8 cellular contexts compared by ENCODE assay signal in the genomic region with DNA sequence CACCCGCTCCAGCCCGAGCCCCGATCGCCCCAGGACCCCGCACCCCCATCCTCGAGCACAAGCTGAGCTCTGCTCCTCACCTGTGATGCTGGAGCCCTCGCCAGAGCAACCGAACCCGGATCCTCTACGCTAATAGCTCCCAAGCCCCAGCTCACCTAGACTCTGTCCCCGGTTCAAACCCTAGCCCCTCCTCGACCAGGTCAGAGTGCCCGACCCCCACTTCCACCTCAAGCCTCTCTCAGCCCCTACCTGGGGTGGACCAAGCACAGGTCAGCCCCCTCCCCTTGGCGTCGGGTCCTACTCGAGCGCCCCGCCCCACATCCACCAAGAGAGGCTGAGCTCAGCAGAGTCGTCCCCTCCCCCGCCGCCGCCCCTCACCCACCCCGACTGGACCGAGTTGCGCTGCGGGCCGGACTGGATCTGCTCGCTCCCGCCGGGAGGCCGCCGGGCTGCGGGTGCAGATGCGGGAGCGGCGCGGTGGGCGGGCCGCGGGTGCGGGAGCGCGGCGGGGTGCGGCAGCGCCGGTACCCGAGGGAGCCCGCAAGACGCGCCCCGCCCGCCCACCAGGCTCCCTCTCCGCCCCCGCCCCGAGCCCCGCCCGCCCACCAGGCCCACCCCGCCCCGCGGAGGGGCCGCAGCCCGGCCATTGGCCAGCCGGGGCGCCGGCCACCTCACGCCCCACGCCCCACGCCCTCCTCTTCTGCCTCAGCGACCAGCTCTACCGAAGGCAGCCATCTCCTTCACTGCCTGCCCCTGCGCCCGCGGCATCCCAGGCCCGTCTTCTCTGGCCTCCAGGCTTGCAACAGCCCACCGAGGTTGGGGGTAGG. TPM values are rescaled to one million over a fixed set of nuclear protein-coding genes. Genes with fewer than 3 reads are reported as not detected.
DNase-seq lines count a peak whose midpoint lies in the region; ATAC-seq and TF ChIP-seq lines count a peak whose summit lies in the region.

No MANE protein-coding gene starts in this region.

- no peak for ATAC-seq in GM18907 (IDR thresholded peaks at IDR 0.05; ENCODE audit: unreplicated experiment)

- peak overlapping the region; percentile 92 to 95 (median 93) for H3K4me3 Mint-ChIP-seq in brain

- H3K4me1 Mint-ChIP-seq in brain = peaks cover 54% of the 10 kb centered on the region

- H3K4me1 ChIP-seq in HUES48 (ENCODE audit: control insufficient read depth, insufficient read depth, low read length) = peaks cover 19% of the 10 kb centered on the region
- H3K4me1 ChIP-seq in skeletal muscle tissue (ENCODE audit: control insufficient read depth in 3 of 3, insufficient read depth in 3 of 3, low read length in 3 of 3) = peaks cover 10 to 14% (median 12%) of the 10 kb centered on the region in 3 donors

- H3K27me3 ChIP-seq in HUES48 (ENCODE audit: control insufficient read depth, insufficient read depth, low read length) = peaks cover 29% of the 10 kb centered on the region
- H3K27me3 ChIP-seq in skeletal muscle tissue (ENCODE audit: control insufficient read depth in 3 of 3, insufficient read depth in 3 of 3, low read length in 3 of 3) = peaks cover 18 to 44% (median 27%) of the 10 kb centered on the region in 3 donors

- peak overlapping the region; percentile 63 to 97 (median 90) for H3K27ac Mint-ChIP-seq in brain

- H3K27me3 Mint-ChIP-seq in brain = peaks cover 18% of the 10 kb centered on the region

- H3K9me3 Mint-ChIP-seq in brain = no peaks in the 10 kb centered on the region

- H3K9me3 ChIP-seq in HUES48 (ENCODE audit: control insufficient read depth, insufficient read depth, low read length) = no peaks in the 10 kb centered on the region
- H3K9me3 ChIP-seq in skeletal muscle tissue (ENCODE audit: control insufficient read depth in 3 of 3, low read length in 3 of 3) = no peaks in the 10 kb centered on the region

- no peaks in the 10 kb centered on the region for H3K36me3 Mint-ChIP-seq in brain

- no peaks in the 10 kb centered on the region for H3K36me3 ChIP-seq in HUES48 (ENCODE audit: control insufficient read depth, insufficient read depth, low read length)
- H3K36me3 ChIP-seq in skeletal muscle tissue (ENCODE audit: control insufficient read depth in 3 of 3, insufficient read depth in 3 of 3, low read length in 3 of 3) = no peaks in the 10 kb centered on the region

- TF ChIP-seq CTCF in AG09309 (IDR thresholded peaks at IDR 0.05; ENCODE audit: control insufficient read depth, insufficient read depth, low read depth, low read length, missing control alignments) (no peak), brain (conservative IDR thresholded peaks at IDR 0.05) (no peak)

- H3K9ac ChIP-seq in HUES48 (ENCODE audit: low read depth, low read length) (no peak overlapping the region), skeletal muscle tissue (ENCODE audit: low read depth in 1 of 3, low read length in 3 of 3) (peak overlapping the region in 1 of 3 donors; percentile 37)

- DNase-seq in AG09309 (ENCODE audit: low read depth) = no peak
- peak; percentile 96 for DNase-seq in iPS-NIHi11 (ENCODE audit: low spot score)
- no peak for DNase-seq in SHP77 treated with DMSO at 0.1 percent for 48 hours (lab: John Stamatoyannopoulos, UW)
- DNase-seq in RKO (ENCODE audit: low spot score) = no peak

- H3K4me3 ChIP-seq in AG09309 (ENCODE audit: control insufficient read depth, low read depth, low read length) (peak overlapping the region; percentile 93), HUES48 (ENCODE audit: low read depth, low read length) (peak overlapping the region; percentile 81), skeletal muscle tissue (ENCODE audit: low read length in 3 of 3) (peak overlapping the region; percentile 54 to 74 (median 67))

- no peak overlapping the region for H3K27ac ChIP-seq in HUES48 (ENCODE audit: low read depth, low read length)
- no peak overlapping the region for H3K27ac ChIP-seq in skeletal muscle tissue (ENCODE audit: low read depth, low read length)

RNA-seq across cellular contexts. Expression of a gene that starts 0.6 kb away (rescaled TPM):
- polyA plus RNA-seq in brain (ENCODE audit: insufficient read depth, low read depth, low replicate concordance) = 236 TPM
- 56.4 TPM for total RNA-seq in skeletal muscle tissue
